ENCODE assay signal across 10 cellular contexts in the genomic region with DNA sequence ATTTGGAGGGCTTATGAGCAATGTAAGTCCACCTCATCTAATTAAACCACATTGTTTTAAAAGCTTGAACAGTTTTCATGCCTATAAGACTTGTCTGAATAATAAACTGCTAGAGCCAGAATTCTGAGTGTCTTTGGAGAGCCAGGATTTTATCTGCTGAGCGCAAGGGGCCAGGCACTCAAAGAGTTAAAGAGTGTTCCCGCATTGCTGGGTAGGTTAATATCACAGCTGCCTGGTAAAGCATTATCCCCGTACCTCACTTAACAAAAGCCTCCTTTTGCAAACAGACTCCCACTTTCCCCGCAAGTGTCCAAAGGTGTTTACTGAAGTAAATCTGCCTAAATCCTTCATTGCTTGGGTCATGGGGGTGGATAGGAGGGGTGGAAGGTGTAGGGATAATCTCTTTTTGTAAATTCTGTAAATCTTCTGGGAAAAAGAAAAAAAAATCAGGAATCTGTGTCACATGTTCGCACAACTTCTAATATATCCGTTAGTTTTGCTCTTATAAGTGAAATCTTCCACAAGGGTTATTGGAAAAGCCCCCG. TPM values are rescaled to one million over a fixed set of nuclear protein-coding genes. Genes with fewer than 3 reads are reported as not detected.
A peak's percentile ranks its signal among the peaks of the same experiment; 100 is the strongest.
DNase-seq lines count a peak whose midpoint lies in the region; ATAC-seq and TF ChIP-seq lines count a peak whose summit lies in the region.
"Had no signal": no experiment of that assay in that cellular context is flagged by ENCODE, and none has a peak within 500 bp of the region (broad histone marks: within the 10 kb centered on the region; RNA-seq: fewer than 3 reads in every experiment).

No MANE protein-coding gene starts in this region.

- POLR2A ChIA-PET in CD4-positive, alpha-beta memory T cell (lab: Charles Lee; ENCODE audit: partially characterized antibody), result no interaction called here

- H2AFZ ChIP-seq in OCI-LY3 (ENCODE audit: low read depth, low read length) (no peak overlapping the region), fibroblast of lung (ENCODE audit: low read length) (no peak overlapping the region)

- H3K9ac ChIP-seq in BLaER1 (peak overlapping the region; percentile 99), OCI-LY3 (ENCODE audit: low read length) (no peak overlapping the region), fibroblast of lung (ENCODE audit: insufficient read depth, low read length) (peak overlapping the region; percentile 45)

- peaks cover 96% of the 10 kb centered on the region for H3K4me1 ChIP-seq in BLaER1
- H3K4me1 ChIP-seq in OCI-LY3 (ENCODE audit: low read length), result peaks cover 93% of the 10 kb centered on the region
- H3K4me1 ChIP-seq in fibroblast of lung (ENCODE audit: control insufficient read depth, extremely low read depth, insufficient read depth, low read length), result peaks cover 22% of the 10 kb centered on the region
- H3K4me1 ChIP-seq in CD4-positive, alpha-beta memory T cell (ENCODE audit: insufficient read depth, low read length), result peaks cover 7% of the 10 kb centered on the region

- H3K4me3 Mint-ChIP-seq in activated naive CD4-positive, alpha-beta T cell treated with anti-CD3 and anti-CD28 coated beads for 36 hours, result no peak overlapping the region
- H3K4me3 Mint-ChIP-seq in CD4-positive, alpha-beta memory T cell, result no peak overlapping the region
- H3K4me3 Mint-ChIP-seq: activated naive CD8-positive, alpha-beta T cell treated with anti-CD3 and anti-CD28 coated beads, Interleukin-2, amount 10 ng/mL, durations not matched to agents 7 days and 5 days had no signal

- H4K20me1 ChIP-seq in BLaER1 (peaks cover 100% of the 10 kb centered on the region), OCI-LY3 (ENCODE audit: insufficient read depth, low read length) (peaks cover 56% of the 10 kb centered on the region), fibroblast of lung (ENCODE audit: control insufficient read depth, extremely low read depth, insufficient read depth, low read length) (no peaks in the 10 kb centered on the region)

- H3K9me3 Mint-ChIP-seq in activated naive CD4-positive, alpha-beta T cell treated with anti-CD3 and anti-CD28 coated beads for 36 hours, result no peaks in the 10 kb centered on the region
- no peaks in the 10 kb centered on the region for H3K9me3 Mint-ChIP-seq in CD4-positive, alpha-beta memory T cell
- H3K9me3 Mint-ChIP-seq: activated naive CD8-positive, alpha-beta T cell treated with anti-CD3 and anti-CD28 coated beads, Interleukin-2, amount 10 ng/mL, durations not matched to agents 7 days and 5 days had no signal

- TF ChIP-seq CTCF in OCI-LY3 (IDR thresholded peaks at IDR 0.05; ENCODE audit: low read depth, low read length) (no peak), fibroblast of lung (conservative IDR thresholded peaks at IDR 0.05 in 1 of 2, IDR thresholded peaks at IDR 0.05 in 1 of 2; ENCODE audit: low read depth in 1 of 2, low read length in 2 of 2) (no peak)

- H3K36me3 Mint-ChIP-seq in activated naive CD4-positive, alpha-beta T cell treated with anti-CD3 and anti-CD28 coated beads for 36 hours (ENCODE audit: low read depth), result no peaks in the 10 kb centered on the region
- H3K36me3 Mint-ChIP-seq in CD4-positive, alpha-beta memory T cell, result peaks cover 0 to 2% of the 10 kb centered on the region in 2 donors

- H3K36me3 ChIP-seq in BLaER1, result peaks cover 88% of the 10 kb centered on the region
- H3K36me3 ChIP-seq in OCI-LY3 (replicated peaks; ENCODE audit: low read depth, low read length), result peaks cover 6% of the 10 kb centered on the region
- H3K36me3 ChIP-seq in fibroblast of lung (ENCODE audit: control insufficient read depth, insufficient read depth, low read length), result no peaks in the 10 kb centered on the region
- no peaks in the 10 kb centered on the region for H3K36me3 ChIP-seq in CD4-positive, alpha-beta memory T cell (ENCODE audit: insufficient read depth, low read length)

- no peak for ATAC-seq in HG03095 (IDR thresholded peaks at IDR 0.05; ENCODE audit: unreplicated experiment)

- CTCF ChIA-PET in activated naive CD4-positive, alpha-beta T cell treated with anti-CD3 and anti-CD28 coated beads for 36 hours (lab: Charles Lee), result interaction anchor here (0.7 kb wide), 1 partner anchor 10 kb away, joined by 6 read pairs; no protein-coding TSS in a partner anchor
- CTCF ChIA-PET in CD4-positive, alpha-beta memory T cell (lab: Charles Lee; ENCODE audit: partially characterized antibody), result no interaction called here

- H3K4me3 ChIP-seq in BLaER1, result peak overlapping the region; percentile 74
- H3K4me3 ChIP-seq in OCI-LY3 (ENCODE audit: low read length), result no peak overlapping the region
- peak overlapping the region; percentile 32 to 79 (median 37) for H3K4me3 ChIP-seq in fibroblast of lung (replicated peaks in 1 of 4; ENCODE audit: control extremely low read depth in 1 of 4, insufficient read depth in 1 of 4, low read depth in 3 of 4, low read length in 4 of 4)
- no peak overlapping the region for H3K4me3 ChIP-seq in CD4-positive, alpha-beta memory T cell (ENCODE audit: low read length in 2 of 2)

- H3K4me2 ChIP-seq in BLaER1, result peak overlapping the region; percentile 92
- peak overlapping the region; percentile 3; the same call in 1 of the 2 replicates for H3K4me2 ChIP-seq in OCI-LY3 (ENCODE audit: low read length)
- peak overlapping the region; percentile 98 for H3K4me2 ChIP-seq in fibroblast of lung (ENCODE audit: extremely low read depth, insufficient read depth, low read length)

- H3K9me3 ChIP-seq in BLaER1, result no peaks in the 10 kb centered on the region
- no peaks in the 10 kb centered on the region for H3K9me3 ChIP-seq in OCI-LY3 (ENCODE audit: insufficient read depth, low read length)
- no peaks in the 10 kb centered on the region for H3K9me3 ChIP-seq in fibroblast of lung (ENCODE audit: control insufficient read depth, insufficient read depth, low read depth, low read length)
- no peaks in the 10 kb centered on the region for H3K9me3 ChIP-seq in CD4-positive, alpha-beta memory T cell (ENCODE audit: control insufficient read depth in 1 of 2, low read length in 2 of 2)

- H3K27ac ChIP-seq in BLaER1 (peak overlapping the region; percentile 99), OCI-LY3 (ENCODE audit: low read length) (no peak overlapping the region), fibroblast of lung (ENCODE audit: insufficient read depth, low read length) (peak overlapping the region; percentile 96)
- no peak overlapping the region for H3K27ac ChIP-seq in CD4-positive, alpha-beta memory T cell (ENCODE audit: low read depth, low read length)

- no peak overlapping the region for H3K27ac Mint-ChIP-seq in activated naive CD4-positive, alpha-beta T cell treated with anti-CD3 and anti-CD28 coated beads for 36 hours
- peak overlapping the region in 1 of 7 donors; percentile 5 for H3K27ac Mint-ChIP-seq in CD4-positive, alpha-beta memory T cell
- H3K27ac Mint-ChIP-seq: activated naive CD8-positive, alpha-beta T cell treated with anti-CD3 and anti-CD28 coated beads, Interleukin-2, amount 10 ng/mL, durations not matched to agents 7 days and 5 days had no signal

- intact Hi-C loops in activated naive CD4-positive, alpha-beta T cell treated with anti-CD3 and anti-CD28 coated beads for 36 hours (cut with micrococcal nuclease), result no loop called here
- intact Hi-C loops in CD4-positive, alpha-beta memory T cell (cut with micrococcal nuclease), result no loop called here

- DNase-seq in fibroblast of lung (ENCODE audit: low read depth in 2 of 2), result peak in 1 of 2 donors; percentile 60
- DNase-seq in pons (ENCODE audit: low spot score), result peak; percentile 52
- no peak for DNase-seq in activated naive CD4-positive, alpha-beta T cell treated with anti-CD3 and anti-CD28 coated beads for 36 hours
- DNase-seq in KG1 (lab: John Stamatoyannopoulos, UW), result no peak
- DNase-seq in CD4-positive, alpha-beta memory T cell, result no peak
- DNase-seq: activated naive CD8-positive, alpha-beta T cell treated with anti-CD3 and anti-CD28 coated beads, Interleukin-2, amount 10 ng/mL, durations not matched to agents 7 days and 5 days; T1000 had no signal

- peaks cover 45% of the 10 kb centered on the region for H3K79me2 ChIP-seq in OCI-LY3 (ENCODE audit: low read length)
- peaks cover 100% of the 10 kb centered on the region for H3K79me2 ChIP-seq in fibroblast of lung (ENCODE audit: control insufficient read depth, insufficient read depth, low read length)

- peaks cover 60% of the 10 kb centered on the region for H3K27me3 Mint-ChIP-seq in activated naive CD4-positive, alpha-beta T cell treated with anti-CD3 and anti-CD28 coated beads for 36 hours (ENCODE audit: low read depth)
- H3K27me3 Mint-ChIP-seq in CD4-positive, alpha-beta memory T cell, result peaks cover 20 to 53% of the 10 kb centered on the region in 2 donors

- peaks cover 6% of the 10 kb centered on the region for H3K4me1 Mint-ChIP-seq in activated naive CD4-positive, alpha-beta T cell treated with anti-CD3 and anti-CD28 coated beads for 36 hours (ENCODE audit: low read depth)
- H3K4me1 Mint-ChIP-seq in CD4-positive, alpha-beta memory T cell, result peaks cover 5 to 12% (median 9%) of the 10 kb centered on the region in 4 donors

- H3K27me3 ChIP-seq in BLaER1 (no peaks in the 10 kb centered on the region), OCI-LY3 (ENCODE audit: low read depth, low read length) (peaks cover 38% of the 10 kb centered on the region), fibroblast of lung (ENCODE audit: control insufficient read depth, insufficient read depth, low read length) (no peaks in the 10 kb centered on the region)
- peaks cover 3% of the 10 kb centered on the region for H3K27me3 ChIP-seq in CD4-positive, alpha-beta memory T cell (ENCODE audit: insufficient read depth, low read length)

RNA-seq across cellular contexts. Expression of gene ZEB2, which starts 10.8 kb away (rescaled TPM):
- 68.8 and 91.0 TPM in 2 replicates for total RNA-seq in fibroblast of lung
- polyA plus RNA-seq in fibroblast of lung, result 62.7 and 130 TPM in 2 replicates
- polyA plus RNA-seq in fibroblast of lung (2012), result 35.8 and 75.9 TPM in 2 replicates
- polyA minus RNA-seq in fibroblast of lung (ENCODE audit: low replicate concordance), result 89.0 and 128 TPM in 2 replicates
- total RNA-seq in activated naive CD4-positive, alpha-beta T cell treated with anti-CD3 and anti-CD28 coated beads for 36 hours, result 1 to 10 TPM; 4.3 to 4.9 TPM
- 1 to 10 TPM; 3.6 to 5.2 TPM for total RNA-seq in CD4-positive, alpha-beta memory T cell
- polyA plus RNA-seq in CD4-positive, alpha-beta memory T cell, result 1 to 10 TPM in 1 of 2 donors, under 1 TPM in 1; 0.83 to 1.5 TPM

Comparison
In these comparisons a context has a peak if more than half of its experiments do, and no peak if none do; other contexts are left out.
1. H3K27ac ChIP-seq: peak in BLaER1 (single experiment) and fibroblast of lung (single experiment); none in OCI-LY3 (single experiment) and CD4-positive, alpha-beta memory T cell (single experiment).
2. H3K4me2 ChIP-seq: peak in every context shown above with its lines; median percentile 98 in fibroblast of lung; 92 in BLaER1; 3 in OCI-LY3.
3. H3K4me3 ChIP-seq: peak in BLaER1 (single experiment) and fibroblast of lung (4 of 4); none in OCI-LY3 (single experiment) and CD4-positive, alpha-beta memory T cell (0 of 2).
4. RNA of gene ZEB2, which starts 10.8 kb away (total RNA-seq): 68.8 to 91.0 TPM in fibroblast of lung; 3.6 to 5.2 TPM in CD4-positive, alpha-beta memory T cell and 4.3 to 4.9 TPM in activated naive CD4-positive, alpha-beta T cell treated with anti-CD3 and anti-CD28 coated beads for 36 hours; every median in the first group is over 10 times any median in the second.